Comparison of ENCODE assay signal across 20 cellular contexts in genomic region chr15:45734244-45734643, GRCh38.
"Had no signal": no experiment of that assay in that cellular context is flagged by ENCODE, and none has a peak within 500 bp of the region (broad histone marks: within the 10 kb centered on the region; RNA-seq: fewer than 3 reads in every experiment).

No MANE protein-coding gene starts in this region.

- ATAC-seq: activated CD8-positive, alpha-beta T cell treated with anti-CD3 and anti-CD28 coated beads, Interleukin-2, amount 10 ng/mL, durations not matched to agents 7 days and 5 days; activated naive CD4-positive, alpha-beta T cell treated with anti-CD3 and anti-CD28 coated beads, Interleukin-2, amount 50 U/mL, for 72 hours; foreskin keratinocyte; left lobe of liver; naive thymus-derived CD8-positive, alpha-beta T cell; right lobe of liver; stimulated activated naive B cell treated with anti-CD40 and anti-IgM and Interleukin-4, amounts not matched to agents 10 μg/mL and 1 μg/mL and 100 μg/mL, for 72 hours had no signal

- FAIRE-seq: colon had no signal

- DNase-seq: activated CD4-positive, alpha-beta T cell treated with anti-CD3 and anti-CD28 coated beads, Interleukin-2, amount 50 U/mL, for 1 hour; activated CD4-positive, CD25-positive, alpha-beta regulatory T cell treated with anti-CD3 and anti-CD28 coated beads, Interleukin-2, amount 50 U/mL, for 72 hours; activated CD8-positive, alpha-beta T cell treated with anti-CD3 and anti-CD28 coated beads, Interleukin-2, amount 10 ng/mL, durations not matched to agents 7 days and 5 days; activated gamma-delta T cell treated with Interleukin-2 at 50 U/mL for 16 hours; aorta; effector memory CD4-positive, alpha-beta T cell; foreskin keratinocyte; naive thymus-derived CD8-positive, alpha-beta T cell; right lobe of liver; stimulated activated CD4-positive, alpha-beta T cell treated with anti-CD3 and anti-CD28 coated beads, Interleukin-2, amount 100 ng/mL, for 24 hours; stimulated activated naive B cell treated with anti-CD40 and anti-IgM and Interleukin-4, amounts not matched to agents 10 μg/mL and 1 μg/mL and 100 μg/mL, for 72 hours; WERI-Rb-1 had no signal

- H3K27ac ChIP-seq: breast epithelium, foreskin keratinocyte, neural progenitor cell, right lobe of liver, skin epidermis, thoracic aorta, vagina, WERI-Rb-1 had no signal
